ENCODE assay signal across 13 cellular contexts in genomic region chr17:21167303-21167702, GRCh38. TPM values are rescaled to one million over a fixed set of nuclear protein-coding genes. Genes with fewer than 3 reads are reported as not detected.
DNase-seq lines count a peak whose midpoint lies in the region; ATAC-seq and TF ChIP-seq lines count a peak whose summit lies in the region.
"Had no signal": no experiment of that assay in that cellular context is flagged by ENCODE, and none has a peak within 500 bp of the region (broad histone marks: within the 10 kb centered on the region; RNA-seq: fewer than 3 reads in every experiment).

No MANE protein-coding gene starts in this region.

- H3K27me3 ChIP-seq in adrenal gland = no peaks in the 10 kb centered on the region
- H3K27me3 ChIP-seq in H7 (ENCODE audit: control insufficient read depth, insufficient read depth, low read length) = no peaks in the 10 kb centered on the region
- H3K27me3 ChIP-seq in Peyer's patch = no peaks in the 10 kb centered on the region

- H3K4me3 ChIP-seq in AG04449 (ENCODE audit: low read depth, low read length) = no peak overlapping the region
- H3K4me3 ChIP-seq in adrenal gland = no peak overlapping the region
- no peak overlapping the region for H3K4me3 ChIP-seq in retinal pigment epithelial cell (ENCODE audit: low read length)
- no peak overlapping the region for H3K4me3 ChIP-seq in H7 (ENCODE audit: insufficient read depth, low read depth, low read length)
- no peak overlapping the region for H3K4me3 ChIP-seq in Peyer's patch

- WGBS in adrenal gland, 4 donors = 59 to 67% (median 64%) methylated on average over 5 of the region's 5 CpGs

- H3K9me3 ChIP-seq in adrenal gland (replicated peaks in 1 of 3) (no peaks in the 10 kb centered on the region), Peyer's patch (no peaks in the 10 kb centered on the region)

- TF ChIP-seq CTCF in AG04449 (IDR thresholded peaks at IDR 0.05; ENCODE audit: insufficient read depth, low read length, missing control alignments) (no peak), adrenal gland (IDR thresholded peaks at IDR 0.05) (no peak), retinal pigment epithelial cell (conservative IDR thresholded peaks at IDR 0.05; ENCODE audit: low read depth, low read length) (no peak), natural killer cell (IDR thresholded peaks at IDR 0.05) (no peak), Peyer's patch (IDR thresholded peaks at IDR 0.05) (no peak)

- H3K9me3 Mint-ChIP-seq in natural killer cell = no peaks in the 10 kb centered on the region
- H3K9me3 Mint-ChIP-seq: activated CD4-positive, alpha-beta T cell treated with anti-CD3 and anti-CD28 coated beads, Interleukin-2, amount 10 ng/mL, durations not matched to agents 24 days and 14 days; T-cell had no signal

- H3K36me3 Mint-ChIP-seq in natural killer cell = no peaks in the 10 kb centered on the region

- CTCF ChIA-PET in AG04449 (lab: Yijun Ruan, JAX) = interaction anchor here (0.7 to 2.5 kb wide), 4 partner anchors 8 to 344 kb away, joined by 3 to 18 read pairs (median 4); no protein-coding TSS in a partner anchor

- DNase-seq in AG04449 (ENCODE audit: low read depth, low spot score) (peak; percentile 7), adrenal gland (peak in 3 of 7 donors; percentile 25 to 33 (median 29)), Right ventricle myocardium superior (no peak), retinal pigment epithelial cell (ENCODE audit: low read depth) (peak; percentile 17), natural killer cell (no peak), H7 (no peak), Peyer's patch (no peak)
- DNase-seq: ACHN; activated CD4-positive, alpha-beta T cell treated with anti-CD3 and anti-CD28 coated beads, Interleukin-2, amount 10 ng/mL, durations not matched to agents 24 days and 14 days; glutamatergic neuron; posterior cingulate gyrus; T-cell had no signal

- no peak overlapping the region for H3K27ac Mint-ChIP-seq in natural killer cell
- H3K27ac Mint-ChIP-seq: activated CD4-positive, alpha-beta T cell treated with anti-CD3 and anti-CD28 coated beads, Interleukin-2, amount 10 ng/mL, durations not matched to agents 24 days and 14 days; T-cell had no signal

- intact Hi-C loops in adrenal gland (cut with DNase I) = no loop called here
- intact Hi-C loops in Right ventricle myocardium superior (cut with DNase I) = loop anchor here (10.0 kb wide), 1 partner anchor 87 kb away; the partner anchor contains the start of gene NATD1
- intact Hi-C loops in natural killer cell (cut with micrococcal nuclease) = no loop called here

- H3K4me3 Mint-ChIP-seq in natural killer cell = no peak overlapping the region
- H3K4me3 Mint-ChIP-seq: activated CD4-positive, alpha-beta T cell treated with anti-CD3 and anti-CD28 coated beads, Interleukin-2, amount 10 ng/mL, durations not matched to agents 24 days and 14 days; T-cell had no signal

- POLR2A ChIA-PET in AG04449 (lab: Yijun Ruan, JAX) = interaction anchor here (1.0 to 1.5 kb wide), 3 partner anchors 46 to 119 kb away, joined by 3 to 4 read pairs (median 3); no protein-coding TSS in a partner anchor

- peak; percentile 57 for ATAC-seq in Right ventricle myocardium superior (ENCODE audit: poor library complexity)
- no peak for ATAC-seq in HG03342 (IDR thresholded peaks at IDR 0.05; ENCODE audit: unreplicated experiment)
- ATAC-seq in natural killer cell = no peak
- ATAC-seq: T-cell had no signal

- H3K4me1 ChIP-seq in adrenal gland (replicated peaks in 1 of 2) (peaks cover 13 to 37% of the 10 kb centered on the region in 2 donors), Peyer's patch (no peaks in the 10 kb centered on the region)

- H3K36me3 ChIP-seq in adrenal gland (replicated peaks in 1 of 2) = no peaks in the 10 kb centered on the region
- H3K36me3 ChIP-seq in H7 (replicated peaks; ENCODE audit: control insufficient read depth, insufficient read depth, low read length) = no peaks in the 10 kb centered on the region
- peaks cover 0 to 7% (median 0%) of the 10 kb centered on the region in 3 donors for H3K36me3 ChIP-seq in Peyer's patch

- H3K4me1 Mint-ChIP-seq in natural killer cell = peaks cover 0 to 33% of the 10 kb centered on the region in 2 donors

- TF ChIP-seq POLR2A in adrenal gland (IDR thresholded peaks at IDR 0.05) (no peak), Peyer's patch (IDR thresholded peaks at IDR 0.05) (no peak)

- H3K27me3 Mint-ChIP-seq in natural killer cell (ENCODE audit: low read depth in 2 of 2) = no peaks in the 10 kb centered on the region
- H3K27me3 Mint-ChIP-seq: activated CD4-positive, alpha-beta T cell treated with anti-CD3 and anti-CD28 coated beads, Interleukin-2, amount 10 ng/mL, durations not matched to agents 24 days and 14 days; T-cell had no signal

- H3K27ac ChIP-seq in adrenal gland (peak overlapping the region in 3 of 5 donors; percentile 21 to 73 (median 71)), Peyer's patch (peak overlapping the region in 2 of 4 donors; percentile 53 to 60)

RNA-seq across cellular contexts. Expression of gene DHRS7B, which starts 40.5 kb away (rescaled TPM):
- total RNA-seq in adrenal gland (10 to 100 TPM; 18.0 to 65.5 (median 31.9) TPM), Right ventricle myocardium superior (22.4 TPM), natural killer cell (10 to 100 TPM; 10.3 to 13.4 (median 11.5) TPM), Peyer's patch (10 to 100 TPM; 20.6 to 41.2 (median 26.2) TPM)
- 10 to 100 TPM; 38.3 to 53.9 (median 45.4) TPM for polyA plus RNA-seq in adrenal gland
- total RNA-seq in H7 (2014; rRNA removed; shearing (Covaris generic)) = 31.8 and 54.6 TPM in 2 replicates

RNA-seq across cellular contexts. Expression of gene TMEM11, which starts 46.7 kb away (rescaled TPM):
- total RNA-seq in adrenal gland (10 to 100 TPM; 12.4 to 75.8 (median 21.8) TPM), Right ventricle myocardium superior (31.9 TPM), natural killer cell (10 to 100 TPM; 18.4 to 27.0 (median 18.6) TPM), Peyer's patch (10 to 100 TPM; 19.3 to 26.0 (median 22.5) TPM)
- polyA plus RNA-seq in adrenal gland = 10 to 100 TPM; 25.9 to 31.6 (median 28.7) TPM
- 24.2 and 26.1 TPM in 2 replicates for total RNA-seq in H7 (2014; rRNA removed; shearing (Covaris generic))

Comparison
In these comparisons a context has a peak if more than half of its experiments do, and no peak if none do; other contexts are left out.
1. DNase-seq: peak in AG04449 (single experiment) and retinal pigment epithelial cell (single experiment); none in Right ventricle myocardium superior (single experiment), natural killer cell (single experiment), H7 (single experiment) and Peyer's patch (0 of 3).